Comparison of ENCODE assay signal across 1 cellular context in the genomic region with DNA sequence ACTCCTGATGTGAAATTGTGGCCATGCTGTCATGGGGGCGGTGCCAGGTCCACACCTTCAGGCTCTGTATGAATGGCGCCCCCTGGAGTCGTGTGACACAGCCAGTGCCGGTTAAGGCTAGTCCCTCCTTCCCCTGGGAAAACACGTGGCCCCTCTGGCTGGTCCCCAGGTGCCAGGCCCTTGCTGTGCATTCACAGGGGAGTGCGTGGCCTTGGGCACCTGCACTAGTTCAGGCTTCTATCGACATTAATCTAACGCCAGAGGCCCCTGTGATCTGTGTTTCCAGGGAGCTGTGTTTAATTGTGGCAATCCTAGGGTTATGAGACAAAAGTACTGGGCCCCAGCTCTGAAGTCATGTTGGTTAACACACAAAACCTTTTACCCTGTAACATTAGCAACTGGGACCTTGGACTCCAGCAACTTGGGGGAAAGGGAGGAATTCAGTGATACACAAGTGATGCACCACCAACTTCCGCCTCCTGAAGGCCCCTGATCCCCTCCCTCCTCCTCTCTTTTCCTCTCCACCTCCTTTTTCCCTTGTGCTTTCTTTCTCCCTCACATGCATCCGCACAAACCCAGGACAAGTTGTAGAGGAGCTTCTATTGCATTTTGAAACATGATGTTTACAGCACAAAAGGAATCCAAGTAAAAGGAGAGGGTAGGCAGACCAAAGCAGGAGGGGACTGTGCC.
TF ChIP-seq lines count a peak whose summit lies in the region.

No MANE protein-coding gene starts in this region.

TF ChIP-seq in K562, 482 proteins besides CTCF, POLR2A, EP300 and RAD21 (continued from another document and continues in another):
- TF ChIP-seq RBM14 (IDR thresholded peaks at IDR 0.05; ENCODE audit: borderline replicate concordance, insufficient read depth, low read depth, low read length) (no peak), NR2C2 (CRISPR knock-in tag; IDR thresholded peaks at IDR 0.05) (no peak), NR2C2 (tag; IDR thresholded peaks at IDR 0.05) (no peak), ZKSCAN8 (CRISPR knock-in tag; IDR thresholded peaks at IDR 0.05) (no peak), POLR2B (IDR thresholded peaks at IDR 0.05; ENCODE audit: low read depth, partially characterized antibody) (no peak), ZNF324 (CRISPR knock-in tag; IDR thresholded peaks at IDR 0.05) (no peak), HNRNPUL1 (IDR thresholded peaks at IDR 0.05; ENCODE audit: low read length) (no peak), PTRF (tag; IDR thresholded peaks at IDR 0.05) (no peak), DIDO1 (tag; IDR thresholded peaks at IDR 0.05; ENCODE audit: low read depth) (no peak), HNRNPH1 (optimal IDR thresholded peaks at IDR 0.05; ENCODE audit: low read depth, low read length) (no peak), CBX1 (IDR thresholded peaks at IDR 0.05; ENCODE audit: low read depth) (no peak), ZC3H11A (IDR thresholded peaks at IDR 0.05; ENCODE audit: low read depth, low read length) (no peak), CCAR2 (IDR thresholded peaks at IDR 0.05; ENCODE audit: low read depth, low read length) (no peak), GTF2F1 (IDR thresholded peaks at IDR 0.05; ENCODE audit: low read depth, low read length) (no peak), CHCHD3 (CRISPR knock-in tag; IDR thresholded peaks at IDR 0.05) (no peak), FOXJ2 (tag; IDR thresholded peaks at IDR 0.05) (no peak), ZNF263 (CRISPR knock-in tag; IDR thresholded peaks at IDR 0.05; ENCODE audit: borderline replicate concordance) (no peak; the same call in 1 of the 2 replicates), SRSF7 (optimal IDR thresholded peaks at IDR 0.05; ENCODE audit: low read depth, low read length) (no peak), SAFB (IDR thresholded peaks at IDR 0.05; ENCODE audit: borderline replicate concordance, low read depth, low read length) (no peak), MECOM (CRISPR knock-in tag; IDR thresholded peaks at IDR 0.05) (no peak), NRF1 (conservative IDR thresholded peaks at IDR 0.05 in 1 of 2, IDR thresholded peaks at IDR 0.05 in 1 of 2) (no peak), IRF2 (CRISPR knock-in tag; IDR thresholded peaks at IDR 0.05) (no peak), MCM2 (IDR thresholded peaks at IDR 0.05; ENCODE audit: low read depth) (no peak), MEF2A (IDR thresholded peaks at IDR 0.05; ENCODE audit: control insufficient read depth, low read depth, low read length) (no peak), GTF2A2 (tag; IDR thresholded peaks at IDR 0.05) (no peak), ZNF217 (CRISPR knock-in tag; IDR thresholded peaks at IDR 0.05) (no peak), CAMTA2 (CRISPR knock-in tag; conservative IDR thresholded peaks at IDR 0.05) (no peak), C11orf30 (IDR thresholded peaks at IDR 0.05; ENCODE audit: low read depth) (no peak), RFX7 (CRISPR knock-in tag; IDR thresholded peaks at IDR 0.05) (no peak)
- TF ChIP-seq, protein P1, sequence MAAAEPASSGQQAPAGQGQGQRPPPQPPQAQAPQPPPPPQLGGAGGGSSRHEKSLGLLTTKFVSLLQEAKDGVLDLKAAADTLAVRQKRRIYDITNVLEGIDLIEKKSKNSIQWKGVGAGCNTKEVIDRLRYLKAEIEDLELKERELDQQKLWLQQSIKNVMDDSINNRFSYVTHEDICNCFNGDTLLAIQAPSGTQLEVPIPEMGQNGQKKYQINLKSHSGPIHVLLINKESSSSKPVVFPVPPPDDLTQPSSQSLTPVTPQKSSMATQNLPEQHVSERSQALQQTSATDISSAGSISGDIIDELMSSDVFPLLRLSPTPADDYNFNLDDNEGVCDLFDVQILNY (CRISPR knock-in tag; IDR thresholded peaks at IDR 0.05) = no peak
- TF ChIP-seq, protein P2, sequence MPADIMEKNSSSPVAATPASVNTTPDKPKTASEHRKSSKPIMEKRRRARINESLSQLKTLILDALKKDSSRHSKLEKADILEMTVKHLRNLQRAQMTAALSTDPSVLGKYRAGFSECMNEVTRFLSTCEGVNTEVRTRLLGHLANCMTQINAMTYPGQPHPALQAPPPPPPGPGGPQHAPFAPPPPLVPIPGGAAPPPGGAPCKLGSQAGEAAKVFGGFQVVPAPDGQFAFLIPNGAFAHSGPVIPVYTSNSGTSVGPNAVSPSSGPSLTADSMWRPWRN (IDR thresholded peaks at IDR 0.05; ENCODE audit: low read depth) = no peak
- TF ChIP-seq, protein P3, sequence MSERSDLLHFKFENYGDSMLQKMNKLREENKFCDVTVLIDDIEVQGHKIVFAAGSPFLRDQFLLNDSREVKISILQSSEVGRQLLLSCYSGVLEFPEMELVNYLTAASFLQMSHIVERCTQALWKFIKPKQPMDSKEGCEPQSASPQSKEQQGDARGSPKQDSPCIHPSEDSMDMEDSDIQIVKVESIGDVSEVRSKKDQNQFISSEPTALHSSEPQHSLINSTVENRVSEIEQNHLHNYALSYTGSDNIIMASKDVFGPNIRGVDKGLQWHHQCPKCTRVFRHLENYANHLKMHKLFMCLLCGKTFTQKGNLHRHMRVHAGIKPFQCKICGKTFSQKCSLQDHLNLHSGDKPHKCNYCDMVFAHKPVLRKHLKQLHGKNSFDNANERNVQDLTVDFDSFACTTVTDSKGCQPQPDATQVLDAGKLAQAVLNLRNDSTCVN (CRISPR knock-in tag; IDR thresholded peaks at IDR 0.05) = no peak
- TF ChIP-seq, protein P4, sequence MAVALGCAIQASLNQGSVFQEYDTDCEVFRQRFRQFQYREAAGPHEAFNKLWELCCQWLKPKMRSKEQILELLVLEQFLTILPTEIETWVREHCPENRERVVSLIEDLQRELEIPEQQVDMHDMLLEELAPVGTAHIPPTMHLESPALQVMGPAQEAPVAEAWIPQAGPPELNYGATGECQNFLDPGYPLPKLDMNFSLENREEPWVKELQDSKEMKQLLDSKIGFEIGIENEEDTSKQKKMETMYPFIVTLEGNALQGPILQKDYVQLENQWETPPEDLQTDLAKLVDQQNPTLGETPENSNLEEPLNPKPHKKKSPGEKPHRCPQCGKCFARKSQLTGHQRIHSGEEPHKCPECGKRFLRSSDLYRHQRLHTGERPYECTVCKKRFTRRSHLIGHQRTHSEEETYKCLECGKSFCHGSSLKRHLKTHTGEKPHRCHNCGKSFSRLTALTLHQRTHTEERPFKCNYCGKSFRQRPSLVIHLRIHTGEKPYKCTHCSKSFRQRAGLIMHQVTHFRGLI (CRISPR knock-in tag; IDR thresholded peaks at IDR 0.05) = no peak
- TF ChIP-seq, protein P5, sequence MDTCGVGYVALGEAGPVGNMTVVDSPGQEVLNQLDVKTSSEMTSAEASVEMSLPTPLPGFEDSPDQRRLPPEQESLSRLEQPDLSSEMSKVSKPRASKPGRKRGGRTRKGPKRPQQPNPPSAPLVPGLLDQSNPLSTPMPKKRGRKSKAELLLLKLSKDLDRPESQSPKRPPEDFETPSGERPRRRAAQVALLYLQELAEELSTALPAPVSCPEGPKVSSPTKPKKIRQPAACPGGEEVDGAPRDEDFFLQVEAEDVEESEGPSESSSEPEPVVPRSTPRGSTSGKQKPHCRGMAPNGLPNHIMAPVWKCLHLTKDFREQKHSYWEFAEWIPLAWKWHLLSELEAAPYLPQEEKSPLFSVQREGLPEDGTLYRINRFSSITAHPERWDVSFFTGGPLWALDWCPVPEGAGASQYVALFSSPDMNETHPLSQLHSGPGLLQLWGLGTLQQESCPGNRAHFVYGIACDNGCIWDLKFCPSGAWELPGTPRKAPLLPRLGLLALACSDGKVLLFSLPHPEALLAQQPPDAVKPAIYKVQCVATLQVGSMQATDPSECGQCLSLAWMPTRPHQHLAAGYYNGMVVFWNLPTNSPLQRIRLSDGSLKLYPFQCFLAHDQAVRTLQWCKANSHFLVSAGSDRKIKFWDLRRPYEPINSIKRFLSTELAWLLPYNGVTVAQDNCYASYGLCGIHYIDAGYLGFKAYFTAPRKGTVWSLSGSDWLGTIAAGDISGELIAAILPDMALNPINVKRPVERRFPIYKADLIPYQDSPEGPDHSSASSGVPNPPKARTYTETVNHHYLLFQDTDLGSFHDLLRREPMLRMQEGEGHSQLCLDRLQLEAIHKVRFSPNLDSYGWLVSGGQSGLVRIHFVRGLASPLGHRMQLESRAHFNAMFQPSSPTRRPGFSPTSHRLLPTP (IDR thresholded peaks at IDR 0.05; ENCODE audit: borderline replicate concordance, extremely low read depth, insufficient read length) = no peak
- TF ChIP-seq, protein P6, sequence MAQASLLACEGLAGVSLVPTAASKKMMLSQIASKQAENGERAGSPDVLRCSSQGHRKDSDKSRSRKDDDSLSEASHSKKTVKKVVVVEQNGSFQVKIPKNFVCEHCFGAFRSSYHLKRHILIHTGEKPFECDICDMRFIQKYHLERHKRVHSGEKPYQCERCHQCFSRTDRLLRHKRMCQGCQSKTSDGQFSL (CRISPR knock-in tag; IDR thresholded peaks at IDR 0.05) = 0 out of 2 replicates have a peak, but pooled peaks have one; percentile 18
- TF ChIP-seq, protein P6 (tag; IDR thresholded peaks at IDR 0.05) = no peak
- TF ChIP-seq, protein P7, sequence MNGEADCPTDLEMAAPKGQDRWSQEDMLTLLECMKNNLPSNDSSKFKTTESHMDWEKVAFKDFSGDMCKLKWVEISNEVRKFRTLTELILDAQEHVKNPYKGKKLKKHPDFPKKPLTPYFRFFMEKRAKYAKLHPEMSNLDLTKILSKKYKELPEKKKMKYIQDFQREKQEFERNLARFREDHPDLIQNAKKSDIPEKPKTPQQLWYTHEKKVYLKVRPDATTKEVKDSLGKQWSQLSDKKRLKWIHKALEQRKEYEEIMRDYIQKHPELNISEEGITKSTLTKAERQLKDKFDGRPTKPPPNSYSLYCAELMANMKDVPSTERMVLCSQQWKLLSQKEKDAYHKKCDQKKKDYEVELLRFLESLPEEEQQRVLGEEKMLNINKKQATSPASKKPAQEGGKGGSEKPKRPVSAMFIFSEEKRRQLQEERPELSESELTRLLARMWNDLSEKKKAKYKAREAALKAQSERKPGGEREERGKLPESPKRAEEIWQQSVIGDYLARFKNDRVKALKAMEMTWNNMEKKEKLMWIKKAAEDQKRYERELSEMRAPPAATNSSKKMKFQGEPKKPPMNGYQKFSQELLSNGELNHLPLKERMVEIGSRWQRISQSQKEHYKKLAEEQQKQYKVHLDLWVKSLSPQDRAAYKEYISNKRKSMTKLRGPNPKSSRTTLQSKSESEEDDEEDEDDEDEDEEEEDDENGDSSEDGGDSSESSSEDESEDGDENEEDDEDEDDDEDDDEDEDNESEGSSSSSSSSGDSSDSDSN (IDR thresholded peaks at IDR 0.05; ENCODE audit: borderline replicate concordance in 1 of 2, low read depth in 2 of 2, low read length in 2 of 2) = no peak
- TF ChIP-seq, protein P8, sequence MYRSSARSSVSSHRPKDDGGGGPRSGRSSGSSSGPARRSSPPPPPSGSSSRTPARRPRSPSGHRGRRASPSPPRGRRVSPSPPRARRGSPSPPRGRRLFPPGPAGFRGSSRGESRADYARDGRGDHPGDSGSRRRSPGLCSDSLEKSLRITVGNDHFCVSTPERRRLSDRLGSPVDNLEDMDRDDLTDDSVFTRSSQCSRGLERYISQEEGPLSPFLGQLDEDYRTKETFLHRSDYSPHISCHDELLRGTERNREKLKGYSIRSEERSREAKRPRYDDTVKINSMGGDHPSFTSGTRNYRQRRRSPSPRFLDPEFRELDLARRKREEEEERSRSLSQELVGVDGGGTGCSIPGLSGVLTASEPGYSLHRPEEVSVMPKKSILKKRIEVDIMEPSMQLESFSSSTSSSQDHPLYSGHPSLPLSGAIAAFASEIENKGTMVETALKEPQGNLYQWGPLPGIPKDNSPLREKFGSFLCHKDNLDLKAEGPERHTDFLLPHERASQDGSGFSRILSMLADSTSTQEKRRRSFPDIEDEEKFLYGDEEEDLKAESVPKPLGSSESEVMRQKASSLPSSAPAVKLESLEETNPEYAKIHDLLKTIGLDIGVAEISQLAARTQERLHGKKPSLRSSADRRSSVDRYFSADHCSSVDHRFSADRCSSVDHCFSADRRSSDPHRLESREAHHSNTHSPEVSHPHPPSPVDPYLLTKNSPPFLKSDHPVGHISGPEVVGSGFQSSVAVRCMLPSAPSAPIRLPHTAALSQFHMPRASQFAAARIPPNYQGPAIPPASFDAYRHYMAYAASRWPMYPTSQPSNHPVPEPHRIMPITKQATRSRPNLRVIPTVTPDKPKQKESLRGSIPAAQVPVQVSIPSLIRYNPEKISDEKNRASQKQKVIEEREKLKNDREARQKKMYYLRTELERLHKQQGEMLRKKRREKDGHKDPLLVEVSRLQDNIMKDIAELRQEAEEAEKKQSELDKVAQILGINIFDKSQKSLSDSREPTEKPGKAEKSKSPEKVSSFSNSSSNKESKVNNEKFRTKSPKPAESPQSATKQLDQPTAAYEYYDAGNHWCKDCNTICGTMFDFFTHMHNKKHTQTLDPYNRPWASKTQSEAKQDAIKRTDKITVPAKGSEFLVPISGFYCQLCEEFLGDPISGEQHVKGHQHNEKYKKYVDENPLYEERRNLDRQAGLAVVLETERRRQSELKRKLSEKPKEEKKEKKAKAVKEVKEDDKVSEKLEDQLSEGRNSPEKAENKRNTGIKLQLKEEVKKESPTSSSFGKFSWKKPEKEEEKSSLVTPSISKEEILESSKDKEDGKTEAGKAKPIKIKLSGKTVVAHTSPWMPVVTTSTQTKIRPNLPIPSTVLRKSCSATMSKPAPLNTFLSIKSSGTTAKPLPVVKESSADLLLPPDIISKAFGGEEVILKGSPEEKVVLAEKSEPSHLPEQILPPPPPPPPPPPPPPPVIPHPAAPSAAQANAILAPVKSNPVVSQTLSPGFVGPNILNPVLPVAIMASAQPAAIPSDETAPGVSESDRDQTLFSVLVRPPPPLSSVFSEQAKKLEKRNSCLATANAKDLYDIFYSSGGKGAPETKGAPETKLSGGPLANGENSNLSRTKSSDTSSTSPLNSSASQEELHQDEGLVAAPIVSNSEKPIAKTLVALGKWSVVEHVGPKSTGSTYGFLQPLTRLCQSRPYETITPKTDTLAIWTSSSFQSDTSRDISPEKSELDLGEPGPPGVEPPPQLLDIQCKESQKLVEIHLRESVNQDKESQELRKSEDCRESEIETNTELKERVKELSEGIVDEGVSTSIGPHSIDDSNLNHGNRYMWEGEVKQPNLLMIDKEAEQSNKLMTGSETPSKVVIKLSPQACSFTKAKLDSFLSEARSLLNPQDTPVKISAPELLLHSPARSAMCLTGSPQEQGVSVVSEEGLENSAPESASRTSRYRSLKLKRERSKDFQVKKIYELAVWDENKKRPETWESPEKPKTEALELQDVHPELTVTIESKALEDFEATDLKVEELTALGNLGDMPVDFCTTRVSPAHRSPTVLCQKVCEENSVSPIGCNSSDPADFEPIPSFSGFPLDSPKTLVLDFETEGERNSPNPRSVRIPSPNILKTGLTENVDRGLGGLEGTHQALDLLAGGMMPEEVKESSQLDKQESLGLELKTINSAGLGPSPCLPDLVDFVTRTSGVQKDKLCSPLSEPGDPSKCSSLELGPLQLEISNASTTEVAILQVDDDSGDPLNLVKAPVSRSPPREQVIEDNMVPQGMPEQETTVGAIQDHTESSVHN (IDR thresholded peaks at IDR 0.05; ENCODE audit: borderline replicate concordance in 1 of 2, low read depth in 1 of 2) = no peak
